Comparison of ENCODE assay signal across 1 cellular context in genomic region chr13:29520671-29521070, GRCh38.
TF ChIP-seq lines count a peak whose summit lies in the region.

No MANE protein-coding gene starts in this region.

TF ChIP-seq in GM23338, 12 proteins besides CTCF, POLR2A, EP300 and RAD21 (continued from another document):
- TF ChIP-seq, protein P1, sequence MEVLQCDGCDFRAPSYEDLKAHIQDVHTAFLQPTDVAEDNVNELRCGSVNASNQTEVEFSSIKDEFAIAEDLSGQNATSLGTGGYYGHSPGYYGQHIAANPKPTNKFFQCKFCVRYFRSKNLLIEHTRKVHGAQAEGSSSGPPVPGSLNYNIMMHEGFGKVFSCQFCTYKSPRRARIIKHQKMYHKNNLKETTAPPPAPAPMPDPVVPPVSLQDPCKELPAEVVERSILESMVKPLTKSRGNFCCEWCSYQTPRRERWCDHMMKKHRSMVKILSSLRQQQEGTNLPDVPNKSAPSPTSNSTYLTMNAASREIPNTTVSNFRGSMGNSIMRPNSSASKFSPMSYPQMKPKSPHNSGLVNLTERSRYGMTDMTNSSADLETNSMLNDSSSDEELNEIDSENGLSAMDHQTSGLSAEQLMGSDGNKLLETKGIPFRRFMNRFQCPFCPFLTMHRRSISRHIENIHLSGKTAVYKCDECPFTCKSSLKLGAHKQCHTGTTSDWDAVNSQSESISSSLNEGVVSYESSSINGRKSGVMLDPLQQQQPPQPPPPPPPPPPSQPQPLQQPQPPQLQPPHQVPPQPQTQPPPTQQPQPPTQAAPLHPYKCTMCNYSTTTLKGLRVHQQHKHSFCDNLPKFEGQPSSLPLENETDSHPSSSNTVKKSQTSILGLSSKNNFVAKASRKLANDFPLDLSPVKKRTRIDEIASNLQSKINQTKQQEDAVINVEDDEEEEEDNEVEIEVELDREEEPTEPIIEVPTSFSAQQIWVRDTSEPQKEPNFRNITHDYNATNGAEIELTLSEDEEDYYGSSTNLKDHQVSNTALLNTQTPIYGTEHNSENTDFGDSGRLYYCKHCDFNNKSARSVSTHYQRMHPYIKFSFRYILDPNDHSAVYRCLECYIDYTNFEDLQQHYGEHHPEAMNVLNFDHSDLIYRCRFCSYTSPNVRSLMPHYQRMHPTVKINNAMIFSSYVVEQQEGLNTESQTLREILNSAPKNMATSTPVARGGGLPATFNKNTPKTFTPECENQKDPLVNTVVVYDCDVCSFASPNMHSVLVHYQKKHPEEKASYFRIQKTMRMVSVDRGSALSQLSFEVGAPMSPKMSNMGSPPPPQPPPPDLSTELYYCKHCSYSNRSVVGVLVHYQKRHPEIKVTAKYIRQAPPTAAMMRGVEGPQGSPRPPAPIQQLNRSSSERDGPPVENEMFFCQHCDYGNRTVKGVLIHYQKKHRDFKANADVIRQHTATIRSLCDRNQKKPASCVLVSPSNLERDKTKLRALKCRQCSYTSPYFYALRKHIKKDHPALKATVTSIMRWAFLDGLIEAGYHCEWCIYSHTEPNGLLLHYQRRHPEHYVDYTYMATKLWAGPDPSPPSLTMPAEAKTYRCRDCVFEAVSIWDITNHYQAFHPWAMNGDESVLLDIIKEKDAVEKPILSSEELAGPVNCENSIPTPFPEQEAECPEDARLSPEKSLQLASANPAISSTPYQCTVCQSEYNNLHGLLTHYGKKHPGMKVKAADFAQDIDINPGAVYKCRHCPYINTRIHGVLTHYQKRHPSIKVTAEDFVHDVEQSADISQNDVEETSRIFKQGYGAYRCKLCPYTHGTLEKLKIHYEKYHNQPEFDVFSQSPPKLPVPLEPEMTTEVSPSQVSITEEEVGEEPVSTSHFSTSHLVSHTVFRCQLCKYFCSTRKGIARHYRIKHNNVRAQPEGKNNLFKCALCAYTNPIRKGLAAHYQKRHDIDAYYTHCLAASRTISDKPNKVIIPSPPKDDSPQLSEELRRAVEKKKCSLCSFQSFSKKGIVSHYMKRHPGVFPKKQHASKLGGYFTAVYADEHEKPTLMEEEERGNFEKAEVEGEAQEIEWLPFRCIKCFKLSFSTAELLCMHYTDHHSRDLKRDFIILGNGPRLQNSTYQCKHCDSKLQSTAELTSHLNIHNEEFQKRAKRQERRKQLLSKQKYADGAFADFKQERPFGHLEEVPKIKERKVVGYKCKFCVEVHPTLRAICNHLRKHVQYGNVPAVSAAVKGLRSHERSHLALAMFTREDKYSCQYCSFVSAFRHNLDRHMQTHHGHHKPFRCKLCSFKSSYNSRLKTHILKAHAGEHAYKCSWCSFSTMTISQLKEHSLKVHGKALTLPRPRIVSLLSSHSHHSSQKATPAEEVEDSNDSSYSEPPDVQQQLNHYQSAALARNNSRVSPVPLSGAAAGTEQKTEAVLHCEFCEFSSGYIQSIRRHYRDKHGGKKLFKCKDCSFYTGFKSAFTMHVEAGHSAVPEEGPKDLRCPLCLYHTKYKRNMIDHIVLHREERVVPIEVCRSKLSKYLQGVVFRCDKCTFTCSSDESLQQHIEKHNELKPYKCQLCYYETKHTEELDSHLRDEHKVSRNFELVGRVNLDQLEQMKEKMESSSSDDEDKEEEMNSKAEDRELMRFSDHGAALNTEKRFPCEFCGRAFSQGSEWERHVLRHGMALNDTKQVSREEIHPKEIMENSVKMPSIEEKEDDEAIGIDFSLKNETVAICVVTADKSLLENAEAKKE (CRISPR knock-in tag; IDR thresholded peaks at IDR 0.05): no peak
- TF ChIP-seq ZNF114 (CRISPR knock-in tag; IDR thresholded peaks at IDR 0.05) (no peak), POLR2AphosphoS5 (IDR thresholded peaks at IDR 0.05; ENCODE audit: low read depth) (no peak), JUNB (IDR thresholded peaks at IDR 0.05; ENCODE audit: unreplicated experiment) (no peak)
- TF ChIP-seq, protein P2, sequence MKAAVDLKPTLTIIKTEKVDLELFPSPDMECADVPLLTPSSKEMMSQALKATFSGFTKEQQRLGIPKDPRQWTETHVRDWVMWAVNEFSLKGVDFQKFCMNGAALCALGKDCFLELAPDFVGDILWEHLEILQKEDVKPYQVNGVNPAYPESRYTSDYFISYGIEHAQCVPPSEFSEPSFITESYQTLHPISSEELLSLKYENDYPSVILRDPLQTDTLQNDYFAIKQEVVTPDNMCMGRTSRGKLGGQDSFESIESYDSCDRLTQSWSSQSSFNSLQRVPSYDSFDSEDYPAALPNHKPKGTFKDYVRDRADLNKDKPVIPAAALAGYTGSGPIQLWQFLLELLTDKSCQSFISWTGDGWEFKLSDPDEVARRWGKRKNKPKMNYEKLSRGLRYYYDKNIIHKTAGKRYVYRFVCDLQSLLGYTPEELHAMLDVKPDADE (IDR thresholded peaks at IDR 0.05): no peak
